9 cellular contexts compared by ENCODE assay signal in genomic region chr4:144142690-144143326, GRCh38. TPM values are rescaled to one million over a fixed set of nuclear protein-coding genes. Genes with fewer than 3 reads are reported as not detected.
A peak's percentile ranks its signal among the peaks of the same experiment; 100 is the strongest.
DNase-seq lines count a peak whose midpoint lies in the region; ATAC-seq, FAIRE-seq and TF ChIP-seq lines count a peak whose summit lies in the region.
"Not testable (repeated sequence)": the region's sequence is repeated elsewhere in the genome, so short reads cannot be mapped to it uniquely, and the experiment has no call there.
"Had no signal": no experiment of that assay in that cellular context is flagged by ENCODE, and none has a peak within 500 bp of the region (broad histone marks: within the 10 kb centered on the region; RNA-seq: fewer than 3 reads in every experiment).

No MANE protein-coding gene starts in this region.

- H3K4me1 ChIP-seq in MM.1S (ENCODE audit: low read length): not testable (repeated sequence)

- ATAC-seq in GM18909 (IDR thresholded peaks at IDR 0.05; ENCODE audit: poor library complexity, unreplicated experiment): peak; percentile 87
- ATAC-seq in HG02870 (IDR thresholded peaks at IDR 0.05; ENCODE audit: unreplicated experiment): peak; percentile 71

- H3K27me3 ChIP-seq in MM.1S (replicated peaks; ENCODE audit: insufficient read depth, low read length); bronchial epithelial cell (ENCODE audit: control insufficient read depth, insufficient read depth, low read length); kidney epithelial cell (ENCODE audit: control insufficient read depth, insufficient read depth, low read length): not testable (repeated sequence)

- H4K20me1 ChIP-seq in MM.1S (ENCODE audit: insufficient read depth, low read length): not testable (repeated sequence)

- not testable (repeated sequence) for H3K9me3 ChIP-seq in MM.1S (replicated peaks; ENCODE audit: insufficient read depth, low read length)

- H3K4me3 ChIP-seq in MM.1S (ENCODE audit: low read length); bronchial epithelial cell (ENCODE audit: low read depth, low read length); kidney epithelial cell (ENCODE audit: low read depth, low read length): not testable (repeated sequence)

- H3K9ac ChIP-seq in MM.1S (ENCODE audit: low read length): not testable (repeated sequence)

- not testable (repeated sequence) for FAIRE-seq in bronchial epithelial cell (lab: Jason Lieb, UNC)

- H3K79me2 ChIP-seq in MM.1S (ENCODE audit: low read length): not testable (repeated sequence)

- TF ChIP-seq CTCF in MM.1S (IDR thresholded peaks at IDR 0.05; ENCODE audit: low read length) (peak; percentile 56), bronchial epithelial cell (IDR thresholded peaks at IDR 0.05; ENCODE audit: insufficient read depth, low read length, severe bottlenecking) (peak; percentile 56), kidney epithelial cell (IDR thresholded peaks at IDR 0.05; ENCODE audit: insufficient read depth, low read length, poor library complexity, severe bottlenecking) (peak; percentile 60)

- H3K4me2 ChIP-seq in MM.1S (ENCODE audit: low read depth, low read length): peak overlapping the region; percentile 13; the same call in 1 of the 2 replicates

- DNase-seq in COLO668 (lab: John Stamatoyannopoulos, UW; ENCODE audit: unreplicated experiment): peak; percentile 7
- DNase-seq in MM.1S: peak; percentile 48
- DNase-seq in SK-N-DZ (ENCODE audit: low spot score): peak; percentile 10
- DNase-seq in bronchial epithelial cell (ENCODE audit: low read depth): peak; percentile 29
- not testable (repeated sequence) for DNase-seq in kidney epithelial cell (ENCODE audit: low read depth)
- peak; percentile 1 for DNase-seq in stimulated activated CD4-positive, alpha-beta T cell treated with anti-CD3 and anti-CD28 coated beads, Interleukin-1b, Interleukin-23, amount 100 ng/mL, for 48 hours

- not testable (repeated sequence) for H3F3A ChIP-seq in MM.1S (ENCODE audit: insufficient read depth, low read length)

- H3K9me2 ChIP-seq in MM.1S (replicated peaks; ENCODE audit: insufficient read depth, low read length): not testable (repeated sequence)

- not testable (repeated sequence) for H3K27ac ChIP-seq in MM.1S (ENCODE audit: low read length)

- H3K36me3 ChIP-seq in MM.1S (replicated peaks; ENCODE audit: insufficient read depth, low read length); bronchial epithelial cell (ENCODE audit: control insufficient read depth, insufficient read depth, low read length); kidney epithelial cell (ENCODE audit: control insufficient read depth, insufficient read depth, low read length): not testable (repeated sequence)

- H2AFZ ChIP-seq in MM.1S (ENCODE audit: low read length): not testable (repeated sequence)

RNA-seq across cellular contexts. Expression of gene GYPA, which starts 2.3 kb away (rescaled TPM):
- polyA plus RNA-seq in SK-N-DZ (2014; cell fraction: cytosol; rRNA removed): not detected in 2 replicates
- not detected in 2 replicates for polyA plus RNA-seq in SK-N-DZ (2014; cell fraction: nucleus; rRNA removed)
- not detected in 2 replicates for total RNA-seq in bronchial epithelial cell
- total RNA-seq in kidney epithelial cell: not detected in 2 replicates
- total RNA-seq: T-helper 1 cell treated with Interleukin-12 subunit alpha and Interleukin-12 subunit beta and Interleukin-4 antibody, amounts not matched to agents 30 ng/mL and 1 ng/mL, for 36 hours had no signal
